ENCODE assay signal across 21 cellular contexts in genomic region chr12:27644446-27644845, GRCh38. TPM values are rescaled to one million over a fixed set of nuclear protein-coding genes. Genes with fewer than 3 reads are reported as not detected.
DNase-seq lines count a peak whose midpoint lies in the region; ATAC-seq and TF ChIP-seq lines count a peak whose summit lies in the region.
"Had no signal": no experiment of that assay in that cellular context is flagged by ENCODE, and none has a peak within 500 bp of the region (broad histone marks: within the 10 kb centered on the region; RNA-seq: fewer than 3 reads in every experiment).

No MANE protein-coding gene starts in this region.

- no peaks in the 10 kb centered on the region for H3K9me3 Mint-ChIP-seq in effector memory CD8-positive, alpha-beta T cell
- H3K9me3 Mint-ChIP-seq: activated naive CD4-positive, alpha-beta T cell treated with anti-CD3 and anti-CD28 coated beads, Interleukin-2, amount 50 U/mL, for 24 hours; H9; neural progenitor cell; stimulated activated naive B cell treated with anti-CD40 and anti-IgM and Interleukin-4, amounts not matched to agents 10 μg/mL and 1 μg/mL and 100 μg/mL, for 72 hours; T-helper 2 cell treated with Interferon-gamma antibody and Interleukin-4, amounts not matched to agents 5 μg/mL and 100 μg/mL, for 36 hours had no signal

- no peak for DNase-seq in left ventricle myocardium inferior
- no peak for DNase-seq in left cardiac atrium
- DNase-seq in adipocyte (ENCODE audit: low read depth), result peak; percentile 83
- DNase-seq in fibroblast of pulmonary artery (ENCODE audit: low read depth), result peak; percentile 85
- DNase-seq in effector memory CD8-positive, alpha-beta T cell, result no peak
- DNase-seq in MV-4-11 (lab: John Stamatoyannopoulos, UW), result no peak
- DNase-seq: ACHN; activated CD4-positive, alpha-beta T cell treated with anti-CD3 and anti-CD28 coated beads for 36 hours; activated CD8-positive, alpha-beta memory T cell treated with anti-CD3 and anti-CD28 coated beads, Interleukin-2, amount 50 U/mL, for 48 hours; colonic mucosa; H9; NCI-H2081 treated with DMSO at 0.1 percent for 48 hours; SHP77; stimulated activated naive B cell treated with anti-CD40 and anti-IgM and Interleukin-4, amounts not matched to agents 10 μg/mL and 1 μg/mL and 100 μg/mL, for 72 hours had no signal

- H3K4me3 Mint-ChIP-seq in effector memory CD8-positive, alpha-beta T cell, result no peak overlapping the region
- H3K4me3 Mint-ChIP-seq: activated CD4-positive, alpha-beta T cell treated with anti-CD3 and anti-CD28 coated beads for 36 hours; activated naive CD4-positive, alpha-beta T cell treated with anti-CD3 and anti-CD28 coated beads, Interleukin-2, amount 50 U/mL, for 24 hours; H9; neural progenitor cell; stimulated activated naive B cell treated with anti-CD40 and anti-IgM and Interleukin-4, amounts not matched to agents 10 μg/mL and 1 μg/mL and 100 μg/mL, for 72 hours; T-helper 2 cell treated with Interferon-gamma antibody and Interleukin-4, amounts not matched to agents 5 μg/mL and 100 μg/mL, for 36 hours had no signal

- H3K27ac ChIP-seq in left ventricle myocardium inferior (replicated peaks), result peak overlapping the region; percentile 37
- H3K27ac ChIP-seq: colonic mucosa, KMS-11, neural progenitor cell, vagina had no signal

- H3K36me3 ChIP-seq in left ventricle myocardium inferior (peaks cover 40% of the 10 kb centered on the region), adipocyte (ENCODE audit: control insufficient read depth, insufficient read depth, low read length, severe bottlenecking) (peaks cover 18% of the 10 kb centered on the region)
- H3K36me3 ChIP-seq: colonic mucosa, neural progenitor cell had no signal

- H3K27ac Mint-ChIP-seq in effector memory CD8-positive, alpha-beta T cell, result no peak overlapping the region
- H3K27ac Mint-ChIP-seq: activated CD4-positive, alpha-beta T cell treated with anti-CD3 and anti-CD28 coated beads for 36 hours; activated naive CD4-positive, alpha-beta T cell treated with anti-CD3 and anti-CD28 coated beads, Interleukin-2, amount 50 U/mL, for 24 hours; neural progenitor cell; stimulated activated naive B cell treated with anti-CD40 and anti-IgM and Interleukin-4, amounts not matched to agents 10 μg/mL and 1 μg/mL and 100 μg/mL, for 72 hours; T-helper 2 cell treated with Interferon-gamma antibody and Interleukin-4, amounts not matched to agents 5 μg/mL and 100 μg/mL, for 36 hours had no signal

- H3K9me3 ChIP-seq in left ventricle myocardium inferior (replicated peaks), result no peaks in the 10 kb centered on the region
- no peaks in the 10 kb centered on the region for H3K9me3 ChIP-seq in adipocyte (ENCODE audit: control insufficient read depth, low read length)
- H3K9me3 ChIP-seq: colonic mucosa, vagina had no signal

- H3K27me3 Mint-ChIP-seq in effector memory CD8-positive, alpha-beta T cell, result peaks cover 0 to 12% of the 10 kb centered on the region in 2 donors
- H3K27me3 Mint-ChIP-seq: activated CD4-positive, alpha-beta T cell treated with anti-CD3 and anti-CD28 coated beads for 36 hours; activated naive CD4-positive, alpha-beta T cell treated with anti-CD3 and anti-CD28 coated beads, Interleukin-2, amount 50 U/mL, for 24 hours; stimulated activated naive B cell treated with anti-CD40 and anti-IgM and Interleukin-4, amounts not matched to agents 10 μg/mL and 1 μg/mL and 100 μg/mL, for 72 hours had no signal

- H3K36me3 Mint-ChIP-seq in effector memory CD8-positive, alpha-beta T cell (ENCODE audit: insufficient read depth), result no peaks in the 10 kb centered on the region
- H3K36me3 Mint-ChIP-seq: activated naive CD4-positive, alpha-beta T cell treated with anti-CD3 and anti-CD28 coated beads, Interleukin-2, amount 50 U/mL, for 24 hours had no signal

- H3K27me3 ChIP-seq in left ventricle myocardium inferior (ENCODE audit: low read depth) (no peaks in the 10 kb centered on the region), adipocyte (replicated peaks; ENCODE audit: control insufficient read depth, insufficient read depth, low read length) (no peaks in the 10 kb centered on the region)
- H3K27me3 ChIP-seq: colonic mucosa, neural progenitor cell, vagina had no signal

- intact Hi-C loops in left ventricle myocardium inferior (cut with micrococcal nuclease), result no loop called here
- intact Hi-C loops in left cardiac atrium (cut with DNase I), result no loop called here

- H3K9ac ChIP-seq in adipocyte (ENCODE audit: low read length), result no peak overlapping the region
- H3K9ac ChIP-seq: KMS-11, neural progenitor cell had no signal

- peaks cover 48% of the 10 kb centered on the region for H3K4me1 ChIP-seq in left ventricle myocardium inferior
- H3K4me1 ChIP-seq in adipocyte (ENCODE audit: control insufficient read depth, insufficient read depth, low read length), result peaks cover 7% of the 10 kb centered on the region
- H3K4me1 ChIP-seq: colonic mucosa, neural progenitor cell had no signal

- no peak for TF ChIP-seq CTCF in left ventricle myocardium inferior (IDR thresholded peaks at IDR 0.05; ENCODE audit: borderline replicate concordance)
- no peak for TF ChIP-seq CTCF in fibroblast of pulmonary artery (IDR thresholded peaks at IDR 0.05; ENCODE audit: low read length, missing control alignments)

- no peak overlapping the region for H3K4me3 ChIP-seq in left ventricle myocardium inferior
- no peak overlapping the region for H3K4me3 ChIP-seq in adipocyte (ENCODE audit: low read length)
- no peak overlapping the region for H3K4me3 ChIP-seq in fibroblast of pulmonary artery (replicated peaks; ENCODE audit: low read depth, low read length)
- H3K4me3 ChIP-seq: colonic mucosa, neural progenitor cell, vagina had no signal

- ATAC-seq in left cardiac atrium (no peak), HG03520 (IDR thresholded peaks at IDR 0.05; ENCODE audit: unreplicated experiment) (no peak), HG03442 (IDR thresholded peaks at IDR 0.05; ENCODE audit: unreplicated experiment) (no peak)
- ATAC-seq in effector memory CD8-positive, alpha-beta T cell (replicated peaks), result no peak
- ATAC-seq: activated CD4-positive, alpha-beta T cell treated with anti-CD3 and anti-CD28 coated beads for 36 hours; stimulated activated naive B cell treated with anti-CD40 and anti-IgM and Interleukin-4, amounts not matched to agents 10 μg/mL and 1 μg/mL and 100 μg/mL, for 72 hours had no signal

- no peaks in the 10 kb centered on the region for H3K4me1 Mint-ChIP-seq in effector memory CD8-positive, alpha-beta T cell (ENCODE audit: low read depth in 2 of 2)
- H3K4me1 Mint-ChIP-seq: activated CD4-positive, alpha-beta T cell treated with anti-CD3 and anti-CD28 coated beads for 36 hours; activated naive CD4-positive, alpha-beta T cell treated with anti-CD3 and anti-CD28 coated beads, Interleukin-2, amount 50 U/mL, for 24 hours; neural progenitor cell had no signal

RNA-seq across cellular contexts. Expression of gene REP15, which starts 51.8 kb away (rescaled TPM):
- total RNA-seq in left ventricle myocardium inferior, result 5.5 TPM
- total RNA-seq in left cardiac atrium, result 1 to 10 TPM; 3.2 to 3.5 TPM
- total RNA-seq: activated CD4-positive, alpha-beta T cell treated with anti-CD3 and anti-CD28 coated beads for 36 hours; vagina had no signal

Comparison
In these comparisons a context has a peak if more than half of its experiments do, and no peak if none do; other contexts are left out.
1. DNase-seq: peak in adipocyte (single experiment) and fibroblast of pulmonary artery (single experiment); none in left ventricle myocardium inferior (single experiment), left cardiac atrium (single experiment), effector memory CD8-positive, alpha-beta T cell (0 of 3) and MV-4-11 (single experiment).